ENCODE assay signal across 8 cellular contexts in the genomic region with DNA sequence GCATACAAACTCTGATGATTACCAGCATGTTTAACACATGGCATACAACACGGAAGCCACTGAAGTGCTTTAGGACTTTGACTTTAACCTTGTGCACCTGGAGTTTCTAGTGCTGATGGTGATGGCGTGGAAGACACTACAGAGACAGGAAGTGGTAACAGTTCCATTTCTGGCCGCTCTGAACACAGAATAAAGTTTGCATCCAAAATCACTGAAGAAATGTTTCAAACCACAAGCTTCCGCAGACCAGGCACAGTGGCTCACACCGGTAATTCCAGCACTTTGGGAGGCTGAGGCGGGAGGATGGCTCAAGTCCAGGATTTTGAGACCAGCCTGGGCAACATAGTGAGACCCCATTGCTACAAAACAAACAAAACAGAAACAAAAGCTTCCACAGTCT. TPM values are rescaled to one million over a fixed set of nuclear protein-coding genes. Genes with fewer than 3 reads are reported as not detected.
DNase-seq lines count a peak whose midpoint lies in the region; ATAC-seq, FAIRE-seq and TF ChIP-seq lines count a peak whose summit lies in the region.

No MANE protein-coding gene starts in this region.

- H3K27ac Mint-ChIP-seq in activated naive CD4-positive, alpha-beta T cell treated with anti-CD3 and anti-CD28 coated beads, Interleukin-2, amount 50 U/mL, for 72 hours = peak overlapping the region; percentile 48 to 87

- no peak for TF ChIP-seq CTCF in GM12864 (IDR thresholded peaks at IDR 0.05; ENCODE audit: low read depth, low read length, missing control alignments)

- H3K4me3 ChIP-seq in GM12864 (ENCODE audit: low read depth, low read length) = no peak overlapping the region

- H3K9me3 Mint-ChIP-seq in activated naive CD4-positive, alpha-beta T cell treated with anti-CD3 and anti-CD28 coated beads, Interleukin-2, amount 50 U/mL, for 72 hours = no peaks in the 10 kb centered on the region

- DNase-seq in GM12864 (ENCODE audit: low read depth) = peak; percentile 91
- DNase-seq in activated naive CD4-positive, alpha-beta T cell treated with anti-CD3 and anti-CD28 coated beads, Interleukin-2, amount 50 U/mL, for 72 hours (ENCODE audit: low spot score in 2 of 2) = no peak
- no peak for DNase-seq in RKO (ENCODE audit: low spot score)
- DNase-seq in NK-92 (lab: John Stamatoyannopoulos, UW; ENCODE audit: unreplicated experiment) = no peak
- no peak for DNase-seq in EL
- DNase-seq in urothelium cell line (ENCODE audit: low spot score) = no peak

- no peak for FAIRE-seq in urothelium cell line (lab: Jason Lieb, UNC)

- ATAC-seq in GM19395 (IDR thresholded peaks at IDR 0.05; ENCODE audit: unreplicated experiment) = peak; percentile 85
- ATAC-seq in HG03139 (IDR thresholded peaks at IDR 0.05; ENCODE audit: unreplicated experiment) = peak; percentile 64
- peak; percentile 35 to 58 for ATAC-seq in activated naive CD4-positive, alpha-beta T cell treated with anti-CD3 and anti-CD28 coated beads, Interleukin-2, amount 50 U/mL, for 72 hours

- no peaks in the 10 kb centered on the region for H3K36me3 Mint-ChIP-seq in activated naive CD4-positive, alpha-beta T cell treated with anti-CD3 and anti-CD28 coated beads, Interleukin-2, amount 50 U/mL, for 72 hours

RNA-seq across cellular contexts. Expression of a gene that starts 40.3 kb away (rescaled TPM):
- total RNA-seq in activated naive CD4-positive, alpha-beta T cell treated with anti-CD3 and anti-CD28 coated beads, Interleukin-2, amount 50 U/mL, for 72 hours = 10 to 100 TPM; 60.4 to 67.3 TPM

RNA-seq across cellular contexts. Expression of a gene that starts 49.2 kb away (rescaled TPM):
- total RNA-seq in activated naive CD4-positive, alpha-beta T cell treated with anti-CD3 and anti-CD28 coated beads, Interleukin-2, amount 50 U/mL, for 72 hours = 1 to 10 TPM; 4.2 to 8.1 TPM
